1 cellular context compared by ENCODE assay signal in the genomic region with DNA sequence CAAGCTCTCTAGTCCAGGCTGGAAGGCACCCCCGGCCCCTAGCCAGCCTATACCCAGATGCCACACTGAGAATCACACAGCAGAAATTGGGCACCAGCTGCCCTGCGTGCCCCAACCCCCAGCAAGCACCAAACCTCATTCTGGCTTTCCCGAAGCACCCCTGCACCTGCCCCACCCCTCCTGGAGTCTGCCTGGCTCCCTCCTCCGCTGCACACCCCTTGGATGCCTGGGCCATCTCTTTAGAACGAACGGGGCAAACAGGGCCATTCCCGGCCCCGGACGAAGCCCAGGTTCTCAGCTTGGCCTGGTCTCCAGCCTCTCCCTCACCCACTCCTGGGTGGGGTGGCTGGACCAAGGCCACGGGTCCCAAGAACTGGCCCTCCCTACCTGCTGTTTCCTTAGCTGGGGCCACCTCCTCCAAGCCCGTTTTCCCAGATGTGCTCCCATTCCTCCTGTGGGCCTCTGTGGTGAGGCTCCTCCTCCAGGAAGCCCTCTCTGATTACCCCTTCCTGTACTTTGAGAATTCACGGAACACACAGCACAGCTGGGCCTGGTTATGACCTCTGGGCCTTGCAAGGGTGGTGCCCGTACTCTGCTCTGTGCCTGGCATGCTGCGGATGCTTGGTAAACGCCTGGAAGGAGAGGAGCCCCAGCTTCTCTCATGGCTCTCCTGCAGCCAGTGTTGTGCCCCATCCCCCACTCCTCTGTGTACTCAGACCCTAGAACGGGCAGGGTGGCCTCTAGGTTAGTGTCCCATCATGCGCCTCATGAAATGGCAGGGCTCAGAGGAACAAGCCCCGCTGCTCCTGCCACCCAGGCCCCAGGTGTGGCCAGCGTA.
TF ChIP-seq lines count a peak whose summit lies in the region.

No MANE protein-coding gene starts in this region.

TF ChIP-seq in HepG2, 621 proteins besides CTCF, POLR2A, EP300 and RAD21 (continues in another document):
- TF ChIP-seq, protein P1, sequence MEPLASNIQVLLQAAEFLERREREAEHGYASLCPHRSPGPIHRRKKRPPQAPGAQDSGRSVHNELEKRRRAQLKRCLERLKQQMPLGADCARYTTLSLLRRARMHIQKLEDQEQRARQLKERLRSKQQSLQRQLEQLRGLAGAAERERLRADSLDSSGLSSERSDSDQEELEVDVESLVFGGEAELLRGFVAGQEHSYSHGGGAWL (CRISPR knock-in tag; IDR thresholded peaks at IDR 0.05), result no peak
- TF ChIP-seq YEATS4 (CRISPR knock-in tag; IDR thresholded peaks at IDR 0.05; ENCODE audit: borderline replicate concordance) (no peak), AKAP8 (CRISPR knock-in tag; IDR thresholded peaks at IDR 0.05) (no peak), RARA (CRISPR knock-in tag; IDR thresholded peaks at IDR 0.05) (no peak), NBN (conservative IDR thresholded peaks at IDR 0.05) (no peak), SRY (CRISPR knock-in tag; IDR thresholded peaks at IDR 0.05) (no peak), PPARG (CRISPR knock-in tag; conservative IDR thresholded peaks at IDR 0.05) (no peak), HNRNPL (IDR thresholded peaks at IDR 0.05; ENCODE audit: low read depth, low read length) (peak; percentile 16; the same call in 1 of the 2 replicates), IRF2 (CRISPR knock-in tag; IDR thresholded peaks at IDR 0.05) (no peak), YEATS2 (CRISPR knock-in tag; IDR thresholded peaks at IDR 0.05; ENCODE audit: borderline replicate concordance) (0 out of 2 replicates have a peak, but pooled peaks have one; percentile 2), ZC3H13 (CRISPR knock-in tag; IDR thresholded peaks at IDR 0.05) (no peak), ZNF629 (CRISPR knock-in tag; conservative IDR thresholded peaks at IDR 0.05) (no peak), GATAD1 (CRISPR knock-in tag; IDR thresholded peaks at IDR 0.05) (no peak), ZNF263 (CRISPR knock-in tag; IDR thresholded peaks at IDR 0.05) (peak; percentile 27; the same call in 1 of the 2 replicates), ZNF879 (CRISPR knock-in tag; IDR thresholded peaks at IDR 0.05) (0 out of 2 replicates have a peak, but pooled peaks have one; percentile 25), RXRB (CRISPR knock-in tag; IDR thresholded peaks at IDR 0.05; ENCODE audit: borderline replicate concordance) (no peak), PHF8 (CRISPR knock-in tag; IDR thresholded peaks at IDR 0.05) (no peak), MIER3 (CRISPR knock-in tag; IDR thresholded peaks at IDR 0.05; ENCODE audit: borderline replicate concordance) (no peak), RBM39 (IDR thresholded peaks at IDR 0.05; ENCODE audit: low read depth, low read length, poor library complexity, severe bottlenecking) (no peak), ZNF724P (CRISPR knock-in tag; IDR thresholded peaks at IDR 0.05; ENCODE audit: borderline replicate concordance) (no peak), SKI (IDR thresholded peaks at IDR 0.05; ENCODE audit: partially characterized antibody) (no peak), ZMYM3 (CRISPR knock-in tag; IDR thresholded peaks at IDR 0.05) (peak; percentile 91), CCDC6 (CRISPR knock-in tag; IDR thresholded peaks at IDR 0.05) (no peak)
- TF ChIP-seq, protein P2, sequence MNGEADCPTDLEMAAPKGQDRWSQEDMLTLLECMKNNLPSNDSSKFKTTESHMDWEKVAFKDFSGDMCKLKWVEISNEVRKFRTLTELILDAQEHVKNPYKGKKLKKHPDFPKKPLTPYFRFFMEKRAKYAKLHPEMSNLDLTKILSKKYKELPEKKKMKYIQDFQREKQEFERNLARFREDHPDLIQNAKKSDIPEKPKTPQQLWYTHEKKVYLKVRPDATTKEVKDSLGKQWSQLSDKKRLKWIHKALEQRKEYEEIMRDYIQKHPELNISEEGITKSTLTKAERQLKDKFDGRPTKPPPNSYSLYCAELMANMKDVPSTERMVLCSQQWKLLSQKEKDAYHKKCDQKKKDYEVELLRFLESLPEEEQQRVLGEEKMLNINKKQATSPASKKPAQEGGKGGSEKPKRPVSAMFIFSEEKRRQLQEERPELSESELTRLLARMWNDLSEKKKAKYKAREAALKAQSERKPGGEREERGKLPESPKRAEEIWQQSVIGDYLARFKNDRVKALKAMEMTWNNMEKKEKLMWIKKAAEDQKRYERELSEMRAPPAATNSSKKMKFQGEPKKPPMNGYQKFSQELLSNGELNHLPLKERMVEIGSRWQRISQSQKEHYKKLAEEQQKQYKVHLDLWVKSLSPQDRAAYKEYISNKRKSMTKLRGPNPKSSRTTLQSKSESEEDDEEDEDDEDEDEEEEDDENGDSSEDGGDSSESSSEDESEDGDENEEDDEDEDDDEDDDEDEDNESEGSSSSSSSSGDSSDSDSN (CRISPR knock-in tag; IDR thresholded peaks at IDR 0.05), result peak; percentile 9; the same call in 1 of the 2 replicates
- TF ChIP-seq, protein P3, sequence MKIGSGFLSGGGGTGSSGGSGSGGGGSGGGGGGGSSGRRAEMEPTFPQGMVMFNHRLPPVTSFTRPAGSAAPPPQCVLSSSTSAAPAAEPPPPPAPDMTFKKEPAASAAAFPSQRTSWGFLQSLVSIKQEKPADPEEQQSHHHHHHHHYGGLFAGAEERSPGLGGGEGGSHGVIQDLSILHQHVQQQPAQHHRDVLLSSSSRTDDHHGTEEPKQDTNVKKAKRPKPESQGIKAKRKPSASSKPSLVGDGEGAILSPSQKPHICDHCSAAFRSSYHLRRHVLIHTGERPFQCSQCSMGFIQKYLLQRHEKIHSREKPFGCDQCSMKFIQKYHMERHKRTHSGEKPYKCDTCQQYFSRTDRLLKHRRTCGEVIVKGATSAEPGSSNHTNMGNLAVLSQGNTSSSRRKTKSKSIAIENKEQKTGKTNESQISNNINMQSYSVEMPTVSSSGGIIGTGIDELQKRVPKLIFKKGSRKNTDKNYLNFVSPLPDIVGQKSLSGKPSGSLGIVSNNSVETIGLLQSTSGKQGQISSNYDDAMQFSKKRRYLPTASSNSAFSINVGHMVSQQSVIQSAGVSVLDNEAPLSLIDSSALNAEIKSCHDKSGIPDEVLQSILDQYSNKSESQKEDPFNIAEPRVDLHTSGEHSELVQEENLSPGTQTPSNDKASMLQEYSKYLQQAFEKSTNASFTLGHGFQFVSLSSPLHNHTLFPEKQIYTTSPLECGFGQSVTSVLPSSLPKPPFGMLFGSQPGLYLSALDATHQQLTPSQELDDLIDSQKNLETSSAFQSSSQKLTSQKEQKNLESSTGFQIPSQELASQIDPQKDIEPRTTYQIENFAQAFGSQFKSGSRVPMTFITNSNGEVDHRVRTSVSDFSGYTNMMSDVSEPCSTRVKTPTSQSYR (CRISPR knock-in tag; IDR thresholded peaks at IDR 0.05; ENCODE audit: borderline replicate concordance), result peak; percentile 40; the same call in 1 of the 2 replicates
- TF ChIP-seq, protein P4, sequence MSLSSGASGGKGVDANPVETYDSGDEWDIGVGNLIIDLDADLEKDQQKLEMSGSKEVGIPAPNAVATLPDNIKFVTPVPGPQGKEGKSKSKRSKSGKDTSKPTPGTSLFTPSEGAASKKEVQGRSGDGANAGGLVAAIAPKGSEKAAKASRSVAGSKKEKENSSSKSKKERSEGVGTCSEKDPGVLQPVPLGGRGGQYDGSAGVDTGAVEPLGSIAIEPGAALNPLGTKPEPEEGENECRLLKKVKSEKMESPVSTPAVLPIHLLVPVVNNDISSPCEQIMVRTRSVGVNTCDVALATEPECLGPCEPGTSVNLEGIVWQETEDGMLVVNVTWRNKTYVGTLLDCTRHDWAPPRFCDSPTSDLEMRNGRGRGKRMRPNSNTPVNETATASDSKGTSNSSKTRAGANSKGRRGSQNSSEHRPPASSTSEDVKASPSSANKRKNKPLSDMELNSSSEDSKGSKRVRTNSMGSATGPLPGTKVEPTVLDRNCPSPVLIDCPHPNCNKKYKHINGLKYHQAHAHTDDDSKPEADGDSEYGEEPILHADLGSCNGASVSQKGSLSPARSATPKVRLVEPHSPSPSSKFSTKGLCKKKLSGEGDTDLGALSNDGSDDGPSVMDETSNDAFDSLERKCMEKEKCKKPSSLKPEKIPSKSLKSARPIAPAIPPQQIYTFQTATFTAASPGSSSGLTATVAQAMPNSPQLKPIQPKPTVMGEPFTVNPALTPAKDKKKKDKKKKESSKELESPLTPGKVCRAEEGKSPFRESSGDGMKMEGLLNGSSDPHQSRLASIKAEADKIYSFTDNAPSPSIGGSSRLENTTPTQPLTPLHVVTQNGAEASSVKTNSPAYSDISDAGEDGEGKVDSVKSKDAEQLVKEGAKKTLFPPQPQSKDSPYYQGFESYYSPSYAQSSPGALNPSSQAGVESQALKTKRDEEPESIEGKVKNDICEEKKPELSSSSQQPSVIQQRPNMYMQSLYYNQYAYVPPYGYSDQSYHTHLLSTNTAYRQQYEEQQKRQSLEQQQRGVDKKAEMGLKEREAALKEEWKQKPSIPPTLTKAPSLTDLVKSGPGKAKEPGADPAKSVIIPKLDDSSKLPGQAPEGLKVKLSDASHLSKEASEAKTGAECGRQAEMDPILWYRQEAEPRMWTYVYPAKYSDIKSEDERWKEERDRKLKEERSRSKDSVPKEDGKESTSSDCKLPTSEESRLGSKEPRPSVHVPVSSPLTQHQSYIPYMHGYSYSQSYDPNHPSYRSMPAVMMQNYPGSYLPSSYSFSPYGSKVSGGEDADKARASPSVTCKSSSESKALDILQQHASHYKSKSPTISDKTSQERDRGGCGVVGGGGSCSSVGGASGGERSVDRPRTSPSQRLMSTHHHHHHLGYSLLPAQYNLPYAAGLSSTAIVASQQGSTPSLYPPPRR (CRISPR knock-in tag; IDR thresholded peaks at IDR 0.05; ENCODE audit: borderline replicate concordance), result no peak
- TF ChIP-seq, protein P5, sequence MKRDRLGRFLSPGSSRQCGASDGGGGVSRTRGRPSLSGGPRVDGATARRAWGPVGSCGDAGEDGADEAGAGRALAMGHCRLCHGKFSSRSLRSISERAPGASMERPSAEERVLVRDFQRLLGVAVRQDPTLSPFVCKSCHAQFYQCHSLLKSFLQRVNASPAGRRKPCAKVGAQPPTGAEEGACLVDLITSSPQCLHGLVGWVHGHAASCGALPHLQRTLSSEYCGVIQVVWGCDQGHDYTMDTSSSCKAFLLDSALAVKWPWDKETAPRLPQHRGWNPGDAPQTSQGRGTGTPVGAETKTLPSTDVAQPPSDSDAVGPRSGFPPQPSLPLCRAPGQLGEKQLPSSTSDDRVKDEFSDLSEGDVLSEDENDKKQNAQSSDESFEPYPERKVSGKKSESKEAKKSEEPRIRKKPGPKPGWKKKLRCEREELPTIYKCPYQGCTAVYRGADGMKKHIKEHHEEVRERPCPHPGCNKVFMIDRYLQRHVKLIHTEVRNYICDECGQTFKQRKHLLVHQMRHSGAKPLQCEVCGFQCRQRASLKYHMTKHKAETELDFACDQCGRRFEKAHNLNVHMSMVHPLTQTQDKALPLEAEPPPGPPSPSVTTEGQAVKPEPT (CRISPR knock-in tag; IDR thresholded peaks at IDR 0.05; ENCODE audit: low read depth), result no peak
- TF ChIP-seq, protein P6, sequence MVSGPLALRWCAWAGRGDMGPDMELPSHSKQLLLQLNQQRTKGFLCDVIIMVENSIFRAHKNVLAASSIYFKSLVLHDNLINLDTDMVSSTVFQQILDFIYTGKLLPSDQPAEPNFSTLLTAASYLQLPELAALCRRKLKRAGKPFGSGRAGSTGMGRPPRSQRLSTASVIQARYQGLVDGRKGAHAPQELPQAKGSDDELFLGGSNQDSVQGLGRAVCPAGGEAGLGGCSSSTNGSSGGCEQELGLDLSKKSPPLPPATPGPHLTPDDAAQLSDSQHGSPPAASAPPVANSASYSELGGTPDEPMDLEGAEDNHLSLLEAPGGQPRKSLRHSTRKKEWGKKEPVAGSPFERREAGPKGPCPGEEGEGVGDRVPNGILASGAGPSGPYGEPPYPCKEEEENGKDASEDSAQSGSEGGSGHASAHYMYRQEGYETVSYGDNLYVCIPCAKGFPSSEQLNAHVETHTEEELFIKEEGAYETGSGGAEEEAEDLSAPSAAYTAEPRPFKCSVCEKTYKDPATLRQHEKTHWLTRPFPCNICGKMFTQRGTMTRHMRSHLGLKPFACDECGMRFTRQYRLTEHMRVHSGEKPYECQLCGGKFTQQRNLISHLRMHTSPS (CRISPR knock-in tag; IDR thresholded peaks at IDR 0.05; ENCODE audit: low read depth), result peak; percentile 10
- TF ChIP-seq, protein P7, sequence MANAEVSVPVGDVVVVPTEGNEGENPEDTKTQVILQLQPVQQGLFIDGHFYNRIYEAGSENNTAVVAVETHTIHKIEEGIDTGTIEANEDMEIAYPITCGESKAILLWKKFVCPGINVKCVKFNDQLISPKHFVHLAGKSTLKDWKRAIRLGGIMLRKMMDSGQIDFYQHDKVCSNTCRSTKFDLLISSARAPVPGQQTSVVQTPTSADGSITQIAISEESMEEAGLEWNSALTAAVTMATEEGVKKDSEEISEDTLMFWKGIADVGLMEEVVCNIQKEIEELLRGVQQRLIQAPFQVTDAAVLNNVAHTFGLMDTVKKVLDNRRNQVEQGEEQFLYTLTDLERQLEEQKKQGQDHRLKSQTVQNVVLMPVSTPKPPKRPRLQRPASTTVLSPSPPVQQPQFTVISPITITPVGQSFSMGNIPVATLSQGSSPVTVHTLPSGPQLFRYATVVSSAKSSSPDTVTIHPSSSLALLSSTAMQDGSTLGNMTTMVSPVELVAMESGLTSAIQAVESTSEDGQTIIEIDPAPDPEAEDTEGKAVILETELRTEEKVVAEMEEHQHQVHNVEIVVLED (CRISPR knock-in tag; IDR thresholded peaks at IDR 0.05; ENCODE audit: borderline replicate concordance), result no peak
- TF ChIP-seq, protein P8, sequence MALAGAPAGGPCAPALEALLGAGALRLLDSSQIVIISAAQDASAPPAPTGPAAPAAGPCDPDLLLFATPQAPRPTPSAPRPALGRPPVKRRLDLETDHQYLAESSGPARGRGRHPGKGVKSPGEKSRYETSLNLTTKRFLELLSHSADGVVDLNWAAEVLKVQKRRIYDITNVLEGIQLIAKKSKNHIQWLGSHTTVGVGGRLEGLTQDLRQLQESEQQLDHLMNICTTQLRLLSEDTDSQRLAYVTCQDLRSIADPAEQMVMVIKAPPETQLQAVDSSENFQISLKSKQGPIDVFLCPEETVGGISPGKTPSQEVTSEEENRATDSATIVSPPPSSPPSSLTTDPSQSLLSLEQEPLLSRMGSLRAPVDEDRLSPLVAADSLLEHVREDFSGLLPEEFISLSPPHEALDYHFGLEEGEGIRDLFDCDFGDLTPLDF (CRISPR knock-in tag; IDR thresholded peaks at IDR 0.05), result no peak
- TF ChIP-seq, protein P9, sequence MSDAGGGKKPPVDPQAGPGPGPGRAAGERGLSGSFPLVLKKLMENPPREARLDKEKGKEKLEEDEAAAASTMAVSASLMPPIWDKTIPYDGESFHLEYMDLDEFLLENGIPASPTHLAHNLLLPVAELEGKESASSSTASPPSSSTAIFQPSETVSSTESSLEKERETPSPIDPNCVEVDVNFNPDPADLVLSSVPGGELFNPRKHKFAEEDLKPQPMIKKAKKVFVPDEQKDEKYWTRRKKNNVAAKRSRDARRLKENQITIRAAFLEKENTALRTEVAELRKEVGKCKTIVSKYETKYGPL (CRISPR knock-in tag; IDR thresholded peaks at IDR 0.05), result no peak
- TF ChIP-seq, protein P10, sequence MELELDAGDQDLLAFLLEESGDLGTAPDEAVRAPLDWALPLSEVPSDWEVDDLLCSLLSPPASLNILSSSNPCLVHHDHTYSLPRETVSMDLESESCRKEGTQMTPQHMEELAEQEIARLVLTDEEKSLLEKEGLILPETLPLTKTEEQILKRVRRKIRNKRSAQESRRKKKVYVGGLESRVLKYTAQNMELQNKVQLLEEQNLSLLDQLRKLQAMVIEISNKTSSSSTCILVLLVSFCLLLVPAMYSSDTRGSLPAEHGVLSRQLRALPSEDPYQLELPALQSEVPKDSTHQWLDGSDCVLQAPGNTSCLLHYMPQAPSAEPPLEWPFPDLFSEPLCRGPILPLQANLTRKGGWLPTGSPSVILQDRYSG (CRISPR knock-in tag; IDR thresholded peaks at IDR 0.05), result no peak
